Comparison of ENCODE assay signal across 19 cellular contexts in the genomic region with DNA sequence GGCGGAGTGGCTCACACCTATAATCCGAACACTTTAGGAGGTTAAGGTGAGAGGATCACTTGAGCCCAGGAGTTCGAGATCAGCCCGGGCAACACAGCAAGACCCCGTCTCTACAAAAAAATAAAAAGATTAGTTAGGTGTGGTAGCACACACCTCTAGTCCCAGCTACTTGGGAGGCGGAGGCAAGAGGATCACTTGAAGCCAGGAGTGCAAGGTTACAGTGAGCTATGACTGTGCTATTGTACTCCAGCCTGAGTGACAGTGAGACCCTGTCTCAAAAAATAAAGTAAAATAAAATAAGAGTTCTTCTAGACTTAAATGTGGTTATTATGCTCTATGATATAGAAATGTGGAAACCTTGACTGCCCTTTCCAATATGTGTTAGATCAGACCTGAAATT. TPM values are rescaled to one million over a fixed set of nuclear protein-coding genes. Genes with fewer than 3 reads are reported as not detected.
DNase-seq lines count a peak whose midpoint lies in the region; ATAC-seq, FAIRE-seq and TF ChIP-seq lines count a peak whose summit lies in the region.
"Had no signal": no experiment of that assay in that cellular context is flagged by ENCODE, and none has a peak within 500 bp of the region (broad histone marks: within the 10 kb centered on the region; RNA-seq: fewer than 3 reads in every experiment).

No MANE protein-coding gene starts in this region.

- TF ChIP-seq CTCF in A549 (IDR thresholded peaks at IDR 0.05) (no peak), activated B cell treated with CpG ODN at 0.5 μM for 24 hours (IDR thresholded peaks at IDR 0.05) (no peak), gastrocnemius medialis (IDR thresholded peaks at IDR 0.05 in 4 of 5, conservative IDR thresholded peaks at IDR 0.05 in 1 of 5) (no peak)

- POLR2A ChIA-PET in A549 (lab: Yijun Ruan, JAX) = no interaction called here
- POLR2A ChIA-PET in activated B cell treated with CpG ODN at 0.5 μM for 24 hours (lab: Charles Lee) = no interaction called here
- POLR2A ChIA-PET in naive thymus-derived CD4-positive, alpha-beta T cell (lab: Charles Lee) = interaction anchor here (0.6 to 1.5 kb wide), 3 partner anchors 8 to 54 kb away, joined by 3 to 6 read pairs (median 4); no protein-coding TSS in a partner anchor

- H3K4me1 Mint-ChIP-seq in activated B cell treated with CpG ODN at 0.5 μM for 24 hours = no peaks in the 10 kb centered on the region
- peaks cover 1 to 14% (median 6%) of the 10 kb centered on the region in 7 donors for H3K4me1 Mint-ChIP-seq in naive thymus-derived CD4-positive, alpha-beta T cell
- H3K4me1 Mint-ChIP-seq: GM23338 had no signal

- in situ Hi-C loops in gastrocnemius medialis (cut with MboI; ENCODE audit: low sequenced_read_pairs in 4 of 4) = no loop called here

- 83% methylated on average over 6 of the region's 6 CpGs for WGBS in A549 (ENCODE audit: missing lambda C conversion rate)

- H3K9me3 ChIP-seq in A549 (0 out of 3 replicates have a peak, but pooled peaks cover 3% of the 10 kb centered on the region), gastrocnemius medialis (no peaks in the 10 kb centered on the region)
- no peaks in the 10 kb centered on the region for H3K9me3 ChIP-seq in naive thymus-derived CD4-positive, alpha-beta T cell (ENCODE audit: control insufficient read depth in 2 of 3, low read length in 3 of 3)

- TF ChIP-seq POLR2A in A549 (IDR thresholded peaks at IDR 0.05; ENCODE audit: low read length) (no peak), gastrocnemius medialis (IDR thresholded peaks at IDR 0.05) (no peak)

- H3K27me3 Mint-ChIP-seq in activated B cell treated with CpG ODN at 0.5 μM for 24 hours = no peaks in the 10 kb centered on the region
- no peaks in the 10 kb centered on the region for H3K27me3 Mint-ChIP-seq in naive thymus-derived CD4-positive, alpha-beta T cell
- H3K27me3 Mint-ChIP-seq: CD4-positive, alpha-beta T cell had no signal

- peak overlapping the region; percentile 83 to 88; a peak in 5 of 6 replicates for H3K27ac ChIP-seq in A549
- H3K27ac ChIP-seq in naive thymus-derived CD4-positive, alpha-beta T cell (ENCODE audit: low read depth, low read length) = no peak overlapping the region
- H3K27ac ChIP-seq in gastrocnemius medialis = peak overlapping the region; percentile 33 to 70 (median 63)
- H3K27ac ChIP-seq: C4-2B had no signal

- H3K36me3 Mint-ChIP-seq in activated B cell treated with CpG ODN at 0.5 μM for 24 hours (ENCODE audit: low read depth) = peaks cover 21% of the 10 kb centered on the region
- peaks cover 0 to 23% (median 1%) of the 10 kb centered on the region in 5 donors for H3K36me3 Mint-ChIP-seq in naive thymus-derived CD4-positive, alpha-beta T cell

- DNase-seq in A549 (ENCODE audit: low read depth in 1 of 2, low spot score in 1 of 2) (no peak), activated B cell treated with CpG ODN at 0.5 μM for 24 hours (no peak), gastrocnemius medialis (no peak), NCI-H187 (lab: John Stamatoyannopoulos, UW) (no peak), DMS53 (lab: John Stamatoyannopoulos, UW) (no peak)
- DNase-seq in naive thymus-derived CD4-positive, alpha-beta T cell = no peak
- DNase-seq: AML-193; Caco-2; CD4-positive, alpha-beta T cell; DMS79; GF-D8; HCEC 1CT had no signal

- H3K36me3 ChIP-seq in naive thymus-derived CD4-positive, alpha-beta T cell (ENCODE audit: control insufficient read depth in 2 of 3, insufficient read depth in 3 of 3, low read length in 3 of 3) = no peaks in the 10 kb centered on the region
- H3K36me3 ChIP-seq in gastrocnemius medialis = no peaks in the 10 kb centered on the region

- peak overlapping the region; percentile 6 for H3K27ac Mint-ChIP-seq in activated B cell treated with CpG ODN at 0.5 μM for 24 hours
- peak overlapping the region in 5 of 9 donors; percentile 6 to 86 (median 33) for H3K27ac Mint-ChIP-seq in naive thymus-derived CD4-positive, alpha-beta T cell
- H3K27ac Mint-ChIP-seq: GM23338 had no signal

- CTCF ChIA-PET in A549 (lab: Yijun Ruan, JAX) (interaction anchor here (0.7 to 1.5 kb wide), 5 partner anchors 8 to 483 kb away, joined by 3 to 4 read pairs (median 3); no protein-coding TSS in a partner anchor), activated B cell treated with CpG ODN at 0.5 μM for 24 hours (lab: Charles Lee) (no interaction called here)
- CTCF ChIA-PET in naive thymus-derived CD4-positive, alpha-beta T cell (lab: Charles Lee) = no interaction called here

- no peak for TF ChIP-seq EP300 in A549 (IDR thresholded peaks at IDR 0.05)

- H3K4me1 ChIP-seq in A549 = peaks cover 63% of the 10 kb centered on the region
- peaks cover 0 to under 1% of the 10 kb centered on the region in 2 donors for H3K4me1 ChIP-seq in naive thymus-derived CD4-positive, alpha-beta T cell (ENCODE audit: control insufficient read depth in 2 of 2, insufficient read depth in 2 of 2, low read length in 2 of 2)
- peaks cover 24 to 32% of the 10 kb centered on the region in 2 donors for H3K4me1 ChIP-seq in gastrocnemius medialis

- no peak for TF ChIP-seq RAD21 in A549 (conservative IDR thresholded peaks at IDR 0.05 in 1 of 2, IDR thresholded peaks at IDR 0.05 in 1 of 2)

- FAIRE-seq in A549 (lab: Jason Lieb, UNC) = no peak
- FAIRE-seq: A204.1, D721Med, H54 had no signal

- ATAC-seq in A549 (peak in 1 of 2 experiments; percentile 33; a peak in 4 of 6 replicates), activated B cell treated with CpG ODN at 0.5 μM for 24 hours (ENCODE audit: low read depth) (no peak), gastrocnemius medialis (peak; percentile 22 to 56)
- ATAC-seq in naive thymus-derived CD4-positive, alpha-beta T cell = no peak
- ATAC-seq: GM23338 had no signal

- H3K4me3 ChIP-seq in A549 (no peak overlapping the region), gastrocnemius medialis (no peak overlapping the region)
- H3K4me3 ChIP-seq in naive thymus-derived CD4-positive, alpha-beta T cell (ENCODE audit: low read length) = no peak overlapping the region
- H3K4me3 ChIP-seq: GM23338 had no signal

- no peak overlapping the region for H3K4me2 ChIP-seq in A549
- H3K4me2 ChIP-seq: GM23338 had no signal

- no peaks in the 10 kb centered on the region for H3K27me3 ChIP-seq in naive thymus-derived CD4-positive, alpha-beta T cell (ENCODE audit: control insufficient read depth in 2 of 2, insufficient read depth in 2 of 2, low read length in 2 of 2)
- H3K27me3 ChIP-seq in gastrocnemius medialis = no peaks in the 10 kb centered on the region

- intact Hi-C loops in activated B cell treated with CpG ODN at 0.5 μM for 24 hours (cut with micrococcal nuclease) = no loop called here
- intact Hi-C loops in naive thymus-derived CD4-positive, alpha-beta T cell (cut with micrococcal nuclease) = no loop called here
- intact Hi-C loops in gastrocnemius medialis (cut with DNase I; ENCODE audit: low total_unique reads) = no loop called here

- no peak overlapping the region for H3K4me3 Mint-ChIP-seq in activated B cell treated with CpG ODN at 0.5 μM for 24 hours
- H3K4me3 Mint-ChIP-seq in naive thymus-derived CD4-positive, alpha-beta T cell = no peak overlapping the region
- H3K4me3 Mint-ChIP-seq: CD4-positive, alpha-beta T cell; GM23338 had no signal

- no peaks in the 10 kb centered on the region for H3K9me3 Mint-ChIP-seq in activated B cell treated with CpG ODN at 0.5 μM for 24 hours
- peaks cover 0 to 11% (median under 1%) of the 10 kb centered on the region in 11 donors for H3K9me3 Mint-ChIP-seq in naive thymus-derived CD4-positive, alpha-beta T cell
- H3K9me3 Mint-ChIP-seq: CD4-positive, alpha-beta T cell had no signal

RNA-seq across cellular contexts. Expression of gene FASTKD5, which starts 31.1 kb away (rescaled TPM):
- 39.5 and 43.4 TPM in 2 replicates for polyA plus RNA-seq in A549 (2011; rRNA removed)
- 17.3 and 21.1 TPM in 2 replicates for polyA plus RNA-seq in A549 (2012; cell fraction: cytosol; rRNA removed)
- polyA plus RNA-seq in A549 (2012; cell fraction: nucleus; rRNA removed) = 15.5 and 24.5 TPM in 2 replicates
- 33.0 to 36.4 TPM (median 33.9 TPM) in 3 replicates for polyA plus RNA-seq in A549 (2017; fragmentation: RNase III; extraction: RNeasy Plus Mini Kit Qiagen cat#74134 plus additional on column Dnase treatment)
- 30.7 and 32.9 TPM in 2 replicates for polyA minus RNA-seq in A549 (2011; rRNA and poly(A)+ RNA removed)
- 23.7 and 24.6 TPM in 2 replicates for total RNA-seq in activated B cell treated with CpG ODN at 0.5 μM for 24 hours
- 10 to 100 TPM; 24.5 to 41.9 (median 30.6) TPM for total RNA-seq in naive thymus-derived CD4-positive, alpha-beta T cell
- polyA plus RNA-seq in naive thymus-derived CD4-positive, alpha-beta T cell = 10 to 100 TPM; 21.2 to 26.3 TPM
- total RNA-seq in gastrocnemius medialis = 10 to 100 TPM; 38.8 to 58.7 (median 49.3) TPM

RNA-seq across cellular contexts. Expression of gene UBOX5, which starts 31.1 kb away (rescaled TPM):
- 3.4 and 4.3 TPM in 2 replicates for polyA plus RNA-seq in A549 (2011; rRNA removed)
- 2.3 and 3.1 TPM in 2 replicates for polyA plus RNA-seq in A549 (2012; cell fraction: cytosol; rRNA removed)
- 4.7 and 4.8 TPM in 2 replicates for polyA plus RNA-seq in A549 (2012; cell fraction: nucleus; rRNA removed)
- 4.0 to 5.3 TPM (median 4.2 TPM) in 3 replicates for polyA plus RNA-seq in A549 (2017; fragmentation: RNase III; extraction: RNeasy Plus Mini Kit Qiagen cat#74134 plus additional on column Dnase treatment)
- polyA minus RNA-seq in A549 (2011; rRNA and poly(A)+ RNA removed) = 6.7 and 6.9 TPM in 2 replicates
- 8.9 and 9.6 TPM in 2 replicates for total RNA-seq in activated B cell treated with CpG ODN at 0.5 μM for 24 hours
- total RNA-seq in naive thymus-derived CD4-positive, alpha-beta T cell = 10 to 100 TPM in 2 of 5 experiments, 1 to 10 TPM in 3; 8.3 to 13.8 (median 9.5) TPM
- polyA plus RNA-seq in naive thymus-derived CD4-positive, alpha-beta T cell = 1 to 10 TPM; 5.8 to 8.7 TPM
- 10 to 100 TPM; 14.6 to 17.1 (median 15.5) TPM for total RNA-seq in gastrocnemius medialis

RNA-seq across cellular contexts. Expression of gene AVP, which starts 44.1 kb away (rescaled TPM):
- polyA plus RNA-seq in A549 (2011; rRNA removed) (not detected in 2 replicates), A549 (2017; fragmentation: RNase III; extraction: RNeasy Plus Mini Kit Qiagen cat#74134 plus additional on column Dnase treatment) (not detected in 3 replicates)
- polyA plus RNA-seq in A549 (2012; cell fraction: cytosol; rRNA removed) = not detected in 2 replicates
- polyA plus RNA-seq in A549 (2012; cell fraction: nucleus; rRNA removed) = not detected in 2 replicates
- not detected in 2 replicates for polyA minus RNA-seq in A549 (2011; rRNA and poly(A)+ RNA removed)
- total RNA-seq in activated B cell treated with CpG ODN at 0.5 μM for 24 hours (not detected in 2 replicates), gastrocnemius medialis (not detected)
- under 1 TPM in 1 of 5 experiments, not detected in 4; 0.89 TPM for total RNA-seq in naive thymus-derived CD4-positive, alpha-beta T cell
- not detected for polyA plus RNA-seq in naive thymus-derived CD4-positive, alpha-beta T cell
- total RNA-seq: Caco-2, GM23338, HT-29 had no signal
- polyA plus RNA-seq: BJ had no signal

RNA-seq across cellular contexts. Expression of gene LZTS3, which starts 44.8 kb away (rescaled TPM):
- polyA plus RNA-seq in A549 (2011; rRNA removed) = 3.8 and 5.3 TPM in 2 replicates
- 4.1 and 5.5 TPM in 2 replicates for polyA plus RNA-seq in A549 (2012; cell fraction: cytosol; rRNA removed)
- 11.4 and 13.2 TPM in 2 replicates for polyA plus RNA-seq in A549 (2012; cell fraction: nucleus; rRNA removed)
- polyA plus RNA-seq in A549 (2017; fragmentation: RNase III; extraction: RNeasy Plus Mini Kit Qiagen cat#74134 plus additional on column Dnase treatment) = 2.8 to 4.2 TPM (median 3.8 TPM) in 3 replicates
- 5.5 and 5.6 TPM in 2 replicates for polyA minus RNA-seq in A549 (2011; rRNA and poly(A)+ RNA removed)
- 0.64 and 0.84 TPM in 2 replicates for total RNA-seq in activated B cell treated with CpG ODN at 0.5 μM for 24 hours
- 10 to 100 TPM in 4 of 5 experiments, under 1 TPM in 1; 0.73 to 34.6 (median 22.0) TPM for total RNA-seq in naive thymus-derived CD4-positive, alpha-beta T cell
- 1 to 10 TPM; 4.4 to 4.8 TPM for polyA plus RNA-seq in naive thymus-derived CD4-positive, alpha-beta T cell
- total RNA-seq in gastrocnemius medialis = 10 to 100 TPM; 15.3 to 33.4 (median 18.9) TPM

RNA-seq across cellular contexts. Expression of gene OXT, which starts 57.2 kb away (rescaled TPM):
- not detected in 2 replicates for polyA plus RNA-seq in A549 (2011; rRNA removed)
- polyA plus RNA-seq in A549 (2012; cell fraction: cytosol; rRNA removed) = not detected in 2 replicates
- not detected in 2 replicates for polyA plus RNA-seq in A549 (2012; cell fraction: nucleus; rRNA removed)
- not detected in 3 replicates for polyA plus RNA-seq in A549 (2017; fragmentation: RNase III; extraction: RNeasy Plus Mini Kit Qiagen cat#74134 plus additional on column Dnase treatment)
- not detected in 2 replicates for polyA minus RNA-seq in A549 (2011; rRNA and poly(A)+ RNA removed)
- total RNA-seq in activated B cell treated with CpG ODN at 0.5 μM for 24 hours = not detected in 2 replicates
- 1 to 10 TPM in 2 of 5 experiments, not detected in 3; 1.8 to 2.3 TPM for total RNA-seq in naive thymus-derived CD4-positive, alpha-beta T cell
- polyA plus RNA-seq in naive thymus-derived CD4-positive, alpha-beta T cell = 1 to 10 TPM; 1.2 to 1.4 TPM
- 1 to 10 TPM in 1 of 4 donors, not detected in 3; 2.2 TPM for total RNA-seq in gastrocnemius medialis
- total RNA-seq: GM23338, HT-29 had no signal
- polyA plus RNA-seq: BJ had no signal

Comparison
In these comparisons a context has a peak if more than half of its experiments do, and no peak if none do; other contexts are left out.
1. ATAC-seq: peak in gastrocnemius medialis (2 of 2); none in activated B cell treated with CpG ODN at 0.5 μM for 24 hours (single experiment) and naive thymus-derived CD4-positive, alpha-beta T cell (single experiment).